Comparison of ENCODE assay signal across 1 cellular context in the genomic region with DNA sequence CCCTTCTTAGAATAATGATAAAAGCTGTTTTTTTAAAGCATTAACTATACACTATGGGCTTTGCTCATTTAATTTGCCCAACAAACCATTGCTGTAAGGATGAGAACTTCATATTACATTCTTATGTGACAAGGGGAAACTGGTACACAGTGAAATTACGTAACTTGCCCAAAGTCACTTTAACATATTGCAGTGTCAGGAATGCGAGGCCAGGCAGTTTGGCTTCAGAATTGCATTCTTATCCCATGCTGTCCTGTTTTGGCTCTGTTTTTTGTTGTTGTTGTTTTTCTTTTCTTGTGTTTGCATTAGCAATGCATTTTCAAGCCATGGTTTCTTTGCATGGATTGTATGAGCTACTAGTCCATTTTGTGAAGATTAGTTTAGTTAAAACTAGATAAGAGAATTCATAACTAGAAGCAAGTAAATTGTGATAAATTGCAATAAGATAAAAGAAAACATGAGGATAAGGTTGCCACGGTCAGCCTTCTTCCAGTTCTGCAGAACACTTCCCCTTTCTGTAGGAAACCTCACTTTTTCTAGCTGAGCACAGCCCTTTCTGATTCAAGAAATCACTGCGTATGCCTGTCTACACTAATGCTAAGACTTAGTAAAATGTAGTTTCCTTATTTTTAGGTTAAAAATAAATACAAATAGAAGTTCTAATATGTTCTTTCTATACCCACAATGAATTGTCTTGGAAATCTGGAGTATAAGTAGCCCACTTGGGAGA.
TF ChIP-seq lines count a peak whose summit lies in the region.

No MANE protein-coding gene starts in this region.

TF ChIP-seq in GM12878, 131 proteins besides CTCF, POLR2A, EP300 and RAD21 (continued from another document):
- TF ChIP-seq SPI1 (IDR thresholded peaks at IDR 0.05; ENCODE audit: borderline replicate concordance, insufficient read depth, low read depth, low read length), result 0 out of 2 replicates have a peak, but pooled peaks have one; percentile 19
TF ChIP-seq in GM12878: peak in this region for 1.
